Comparison of ENCODE assay signal across 22 cellular contexts in the genomic region with DNA sequence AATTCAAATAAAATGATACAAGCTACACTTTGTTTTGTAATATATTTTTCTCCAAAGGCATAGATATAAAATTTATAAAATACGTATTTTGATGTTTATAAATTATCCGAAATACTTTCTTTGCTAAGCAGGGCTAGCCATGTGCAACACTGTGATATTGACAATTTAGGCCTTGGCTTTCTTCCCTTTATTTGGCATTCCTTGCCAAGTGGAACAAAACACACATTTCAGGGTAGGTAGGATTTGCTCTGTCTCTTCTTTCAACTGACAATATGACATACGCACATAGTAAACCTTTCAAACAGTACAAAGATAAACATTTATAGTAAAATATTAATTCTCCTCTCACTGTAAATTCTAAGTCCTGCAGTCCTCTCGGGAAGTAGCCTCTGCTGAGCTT.
"Had no signal": no experiment of that assay in that cellular context is flagged by ENCODE, and none has a peak within 500 bp of the region (broad histone marks: within the 10 kb centered on the region; RNA-seq: fewer than 3 reads in every experiment).

No MANE protein-coding gene starts in this region.

- H3K27ac ChIP-seq: brain microvascular endothelial cell, cardiac muscle cell, WERI-Rb-1 had no signal

- DNase-seq: activated CD4-positive, alpha-beta memory T cell treated with anti-CD3 and anti-CD28 coated beads, Interleukin-2, amount 10 ng/mL, durations not matched to agents 7 days and 5 days; activated CD4-positive, alpha-beta T cell treated with anti-CD3 and anti-CD28 coated beads for 36 hours; activated CD4-positive, alpha-beta T cell treated with anti-CD3 and anti-CD28 coated beads, Interleukin-2, amount 50 U/mL, for 1 hour; activated gamma-delta T cell treated with Interleukin-2 at 50 U/mL for 16 hours; activated naive CD4-positive, alpha-beta T cell treated with anti-CD3 and anti-CD28 coated beads, Interleukin-2, amount 10 ng/mL, durations not matched to agents 7 days and 5 days; activated naive CD8-positive, alpha-beta T cell treated with anti-CD3 and anti-CD28 coated beads for 36 hours; activated T-cell treated with anti-CD3 and anti-CD28 coated beads for 4 hours; activated T-cell treated with anti-CD3 and anti-CD28 coated beads, Interleukin-2, amount 50 U/mL, for 72 hours; brain microvascular endothelial cell; KG1; NCI-H1105; NCI-H1436; NCI-H1694 treated with DMSO at 0.1 percent for 48 hours; NCI-H2107; NCI-H226; NCI-H510A treated with DMSO at 0.1 percent for 48 hours; SIG-M5; T-cell; T-helper 2 cell; T1000; WERI-Rb-1 had no signal

- H3K27me3 ChIP-seq: brain microvascular endothelial cell, cardiac muscle cell had no signal

- ATAC-seq: activated CD4-positive, alpha-beta T cell treated with anti-CD3 and anti-CD28 coated beads for 36 hours; activated T-cell treated with anti-CD3 and anti-CD28 coated beads, Interleukin-2, amount 50 U/mL, for 72 hours; T-cell had no signal

- H3K36me3 ChIP-seq: brain microvascular endothelial cell, cardiac muscle cell, WERI-Rb-1 had no signal

- H3K4me3 ChIP-seq: cardiac muscle cell had no signal
